In genomic region chr7:121369462-121369861, GRCh38 we compare ENCODE assay signal across 9 cellular contexts. TPM values are rescaled to one million over a fixed set of nuclear protein-coding genes. Genes with fewer than 3 reads are reported as not detected.
DNase-seq lines count a peak whose midpoint lies in the region; ATAC-seq, FAIRE-seq and TF ChIP-seq lines count a peak whose summit lies in the region.
"Had no signal": no experiment of that assay in that cellular context is flagged by ENCODE, and none has a peak within 500 bp of the region (broad histone marks: within the 10 kb centered on the region; RNA-seq: fewer than 3 reads in every experiment).

No MANE protein-coding gene starts in this region.

- no TSS peak for BruUV-seq in HepG2 (replicated peaks; lab: Mats Ljungman, UMichigan)

- no peak overlapping the region for H3K4me3 ChIP-seq in HepG2 (replicated peaks in 1 of 3; ENCODE audit: insufficient read depth in 1 of 3, low read depth in 2 of 3, low read length in 3 of 3)

- 86% methylated on average over 2 of the region's 2 CpGs for WGBS in HepG2 (ENCODE audit: low lambda C conversion rate)

- in situ Hi-C loops in HepG2 (cut with HindIII; ENCODE audit: extremely low pct_ligation_motif_present, low pct_unique_long_range_greater_than_20kb): loop anchor here (5.0 to 10.0 kb wide), 2 partner anchors 178 to 635 kb away; no protein-coding TSS in a partner anchor

- no peaks in the 10 kb centered on the region for H4K20me1 ChIP-seq in HepG2 (ENCODE audit: insufficient read depth, low read length)

- TF ChIP-seq RAD21 in HepG2 (CRISPR knock-in tag; IDR thresholded peaks at IDR 0.05): no peak

- FAIRE-seq in HepG2 (lab: Jason Lieb, UNC): no peak
- FAIRE-seq: keratinocyte had no signal

- DNase-seq in HFFc6 (peak; percentile 17), RPMI8226 (peak; percentile 38), HepG2 (ENCODE audit: low spot score) (peak; percentile 2), NCI-H2171 treated with DMSO at 0.1 percent for 48 hours (lab: John Stamatoyannopoulos, UW) (no peak), GM20000 (ENCODE audit: low spot score) (no peak), CD1c-positive myeloid dendritic cell (ENCODE audit: extremely low spot score) (no peak)
- no peak for DNase-seq in activated naive CD4-positive, alpha-beta T cell treated with Interleukin-2 at 50 U/mL for 16 hours

- peaks cover 24% of the 10 kb centered on the region for H3K4me1 Mint-ChIP-seq in HFFc6 (ENCODE audit: low read depth)

- TF ChIP-seq CTCF in HFFc6 (IDR thresholded peaks at IDR 0.05): no peak
- TF ChIP-seq CTCF in HepG2 (CRISPR knock-in tag; IDR thresholded peaks at IDR 0.05): no peak
- no peak for TF ChIP-seq CTCF in GM20000 (IDR thresholded peaks at IDR 0.05; ENCODE audit: extremely low read depth, missing control alignments)

- H3K27ac ChIP-seq in HepG2 (ENCODE audit: extremely low read length, insufficient read depth, low read length): no peak overlapping the region

- H3K27ac Mint-ChIP-seq in HFFc6: no peak overlapping the region

- no peak overlapping the region for H3K4me3 Mint-ChIP-seq in HFFc6

- no peaks in the 10 kb centered on the region for H3K27me3 ChIP-seq in HepG2 (ENCODE audit: control insufficient read depth in 1 of 2, insufficient read depth in 2 of 2, low read length in 2 of 2)

- no peaks in the 10 kb centered on the region for H3K27me3 Mint-ChIP-seq in HFFc6 (ENCODE audit: insufficient read depth)

- H3K9me3 Mint-ChIP-seq in HFFc6: no peaks in the 10 kb centered on the region

- no peak overlapping the region for H3K9ac ChIP-seq in HepG2 (ENCODE audit: insufficient read depth, low read depth, low read length)

- peaks cover 0 to 16% of the 10 kb centered on the region in 2 experiments; a peak in 3 of 5 replicates for H3K36me3 ChIP-seq in HepG2 (replicated peaks in 1 of 2; ENCODE audit: control insufficient read depth in 1 of 2, insufficient read depth in 2 of 2, low read length in 2 of 2)

- POLR2A ChIA-PET in HepG2 (lab: Yijun Ruan, JAX): interaction anchor here (2.4 kb wide), 1 partner anchor 26 kb away, joined by 7 read pairs; the partner anchor contains the start of gene FAM3C

- H2AFZ ChIP-seq in HepG2 (ENCODE audit: low read length): no peak overlapping the region

- TF ChIP-seq EP300 in HepG2 (IDR thresholded peaks at IDR 0.05; ENCODE audit: low read depth in 2 of 2, low read length in 2 of 2) (no peak), HepG2 (CRISPR knock-in tag; IDR thresholded peaks at IDR 0.05; ENCODE audit: borderline replicate concordance) (no peak)

- no peaks in the 10 kb centered on the region for H3K9me3 ChIP-seq in HepG2 (ENCODE audit: low read length)

- no peak overlapping the region for H3K4me2 ChIP-seq in HepG2 (ENCODE audit: low read depth, low read length)

- ATAC-seq in GM18502 (IDR thresholded peaks at IDR 0.05; ENCODE audit: poor library complexity, unreplicated experiment) (peak; percentile 66), HepG2 (no peak)

- no peaks in the 10 kb centered on the region for H3K4me1 ChIP-seq in HepG2 (ENCODE audit: insufficient read depth, low read length)

- CTCF ChIA-PET in HepG2 (lab: Yijun Ruan, JAX; ENCODE audit: low intra/inter-chr PET ratio, low total read pairs): no interaction called here

- intact Hi-C loops in HepG2 (cut with micrococcal nuclease; ENCODE audit: unreplicated experiment): loop anchor here (2.0 kb wide), 1 partner anchor 625 kb away; no protein-coding TSS in a partner anchor

- H3K79me2 ChIP-seq in HepG2 (ENCODE audit: insufficient read depth, low read length): no peaks in the 10 kb centered on the region

- no peaks in the 10 kb centered on the region; the same call in 1 of the 2 replicates for H3K36me3 Mint-ChIP-seq in HFFc6 (ENCODE audit: low read depth)

- TF ChIP-seq POLR2A in HepG2 (IDR thresholded peaks at IDR 0.05; ENCODE audit: insufficient read depth in 1 of 2, low read depth in 2 of 2, low read length in 2 of 2): no peak

TF ChIP-seq in HepG2, 621 proteins besides CTCF, POLR2A, EP300 and RAD21:
- TF ChIP-seq ZHX1 (CRISPR knock-in tag; IDR thresholded peaks at IDR 0.05; ENCODE audit: low read depth) (no peak), CEBPB (IDR thresholded peaks at IDR 0.05; ENCODE audit: borderline replicate concordance, low read depth, low read length) (no peak)

RNA-seq across cellular contexts. Expression of gene FAM3C, which starts 26.6 kb away (rescaled TPM):
- total RNA-seq in HFFc6 (2021; fragmentation: NEBNext Ultra II Directional; extraction: Animal tissue kit (Norgen Biotek cat#: 25700)): 10 to 100 TPM; 54.8 to 85.0 (median 76.6) TPM
- 11.3 and 14.6 TPM in 2 replicates for total RNA-seq in HepG2 (2016; rRNA removed; fragmentation: Illumina TruSeq; extraction: Trizol)
- total RNA-seq in HepG2 (2016; cell fraction: cytosol; rRNA removed; fragmentation: Illumina TruSeq; extraction: Trizol; ENCODE audit: low read depth): 4.1 and 4.8 TPM in 2 replicates
- total RNA-seq in HepG2 (2016; cell fraction: insoluble cytoplasmic fraction; rRNA removed; fragmentation: Illumina TruSeq; extraction: Trizol): 10.6 and 13.1 TPM in 2 replicates
- 12.2 and 12.7 TPM in 2 replicates for total RNA-seq in HepG2 (2016; cell fraction: membrane; rRNA removed; fragmentation: Illumina TruSeq; extraction: Trizol)
- total RNA-seq in HepG2 (2016; cell fraction: nucleus; rRNA removed; fragmentation: Illumina TruSeq; extraction: Trizol): 27.4 and 29.2 TPM in 2 replicates
- 13.0 and 16.0 TPM in 2 replicates for polyA plus RNA-seq in HepG2 (2011; rRNA removed)
- 5.8 and 10.3 TPM in 2 replicates for polyA plus RNA-seq in HepG2 (2011; cell fraction: cytosol; rRNA removed)
- 5.8 and 7.8 TPM in 2 replicates for polyA plus RNA-seq in HepG2 (2011; cell fraction: nucleus; rRNA removed)
- 27.2 and 34.9 TPM in 2 replicates for polyA plus RNA-seq in HepG2 (2012)
- 8.3 and 10.9 TPM in 2 replicates for polyA plus RNA-seq in HepG2 (2016; cell fraction: cytosol; fragmentation: Illumina TruSeq; extraction: Trizol; ENCODE audit: low read depth)
- 22.6 and 22.8 TPM in 2 replicates for polyA plus RNA-seq in HepG2 (2016; cell fraction: insoluble cytoplasmic fraction; fragmentation: Illumina TruSeq; extraction: Trizol; ENCODE audit: low read depth)
- polyA plus RNA-seq in HepG2 (2016; cell fraction: membrane; fragmentation: Illumina TruSeq; extraction: Trizol; ENCODE audit: low read depth): 18.0 and 19.8 TPM in 2 replicates
- 55.5 and 64.1 TPM in 2 replicates for polyA plus RNA-seq in HepG2 (2016; cell fraction: nucleus; fragmentation: Illumina TruSeq; extraction: Trizol; ENCODE audit: insufficient read depth, low read depth)
- 2.5 and 4.8 TPM in 2 replicates for polyA minus RNA-seq in HepG2 (2011; rRNA and poly(A)+ RNA removed; ENCODE audit: low replicate concordance)
- 6.2 and 7.7 TPM in 2 replicates for polyA minus RNA-seq in HepG2 (2011; cell fraction: cytosol; rRNA and poly(A)+ RNA removed)
- polyA minus RNA-seq in HepG2 (2011; cell fraction: nucleus; rRNA and poly(A)+ RNA removed): 35.7 and 37.3 TPM in 2 replicates

RNA-seq across cellular contexts. Expression of gene WNT16, which starts 40.7 kb away (rescaled TPM):
- under 1 TPM; 0.07 to 0.25 (median 0.18) TPM for total RNA-seq in HFFc6 (2021; fragmentation: NEBNext Ultra II Directional; extraction: Animal tissue kit (Norgen Biotek cat#: 25700))
- total RNA-seq in HepG2 (2016; rRNA removed; fragmentation: Illumina TruSeq; extraction: Trizol): not detected in 2 replicates
- total RNA-seq in HepG2 (2016; cell fraction: cytosol; rRNA removed; fragmentation: Illumina TruSeq; extraction: Trizol; ENCODE audit: low read depth): not detected in 2 replicates
- not detected in 2 replicates for total RNA-seq in HepG2 (2016; cell fraction: insoluble cytoplasmic fraction; rRNA removed; fragmentation: Illumina TruSeq; extraction: Trizol)
- total RNA-seq in HepG2 (2016; cell fraction: membrane; rRNA removed; fragmentation: Illumina TruSeq; extraction: Trizol): not detected in 2 replicates
- not detected in 2 replicates for total RNA-seq in HepG2 (2016; cell fraction: nucleus; rRNA removed; fragmentation: Illumina TruSeq; extraction: Trizol)
- polyA plus RNA-seq in HepG2 (2011; rRNA removed): not detected in 2 replicates
- not detected in 2 replicates for polyA plus RNA-seq in HepG2 (2011; cell fraction: cytosol; rRNA removed)
- not detected in 2 replicates for polyA plus RNA-seq in HepG2 (2011; cell fraction: nucleus; rRNA removed)
- not detected in 2 replicates for polyA plus RNA-seq in HepG2 (2012)
- polyA plus RNA-seq in HepG2 (2016; cell fraction: cytosol; fragmentation: Illumina TruSeq; extraction: Trizol; ENCODE audit: low read depth): not detected in 2 replicates
- polyA plus RNA-seq in HepG2 (2016; cell fraction: insoluble cytoplasmic fraction; fragmentation: Illumina TruSeq; extraction: Trizol; ENCODE audit: low read depth): not detected in 2 replicates
- polyA plus RNA-seq in HepG2 (2016; cell fraction: membrane; fragmentation: Illumina TruSeq; extraction: Trizol; ENCODE audit: low read depth): not detected in 2 replicates
- polyA plus RNA-seq in HepG2 (2016; cell fraction: nucleus; fragmentation: Illumina TruSeq; extraction: Trizol; ENCODE audit: insufficient read depth, low read depth): not detected in 2 replicates
- polyA minus RNA-seq in HepG2 (2011; rRNA and poly(A)+ RNA removed; ENCODE audit: low replicate concordance): not detected in 2 replicates
- polyA minus RNA-seq in HepG2 (2011; cell fraction: cytosol; rRNA and poly(A)+ RNA removed): not detected in 2 replicates
- not detected in 2 replicates for polyA minus RNA-seq in HepG2 (2011; cell fraction: nucleus; rRNA and poly(A)+ RNA removed)
- polyA plus RNA-seq: keratinocyte had no signal

Comparison
In these comparisons a context has a peak if more than half of its experiments do, and no peak if none do; other contexts are left out.
1. DNase-seq: peak in HFFc6 (single experiment), RPMI8226 (single experiment) and HepG2 (single experiment); none in NCI-H2171 treated with DMSO at 0.1 percent for 48 hours (single experiment), activated naive CD4-positive, alpha-beta T cell treated with Interleukin-2 at 50 U/mL for 16 hours (single experiment), GM20000 (single experiment) and CD1c-positive myeloid dendritic cell (single experiment).